In genomic region chr7:24411226-24411625, GRCh38 we compare ENCODE assay signal across 35 cellular contexts.
"Had no signal": no experiment of that assay in that cellular context is flagged by ENCODE, and none has a peak within 500 bp of the region (broad histone marks: within the 10 kb centered on the region; RNA-seq: fewer than 3 reads in every experiment).

No MANE protein-coding gene starts in this region.

- H3K4me1 ChIP-seq: ascending aorta, body of pancreas, breast epithelium, Peyer's patch, SJSA1 had no signal

- H3K27me3 ChIP-seq: ascending aorta, body of pancreas, breast epithelium, Peyer's patch had no signal

- H3K27ac Mint-ChIP-seq: activated CD4-positive, alpha-beta T cell treated with anti-CD3 and anti-CD28 coated beads for 36 hours; activated CD4-positive, alpha-beta T cell treated with anti-CD3 and anti-CD28 coated beads, Interleukin-2, amount 10 ng/mL, durations not matched to agents 7 days and 5 days; activated CD8-positive, alpha-beta T cell treated with anti-CD3 and anti-CD28 coated beads, Interleukin-2, amount 10 ng/mL, durations not matched to agents 7 days and 5 days; activated naive CD8-positive, alpha-beta T cell treated with anti-CD3 and anti-CD28 coated beads for 36 hours; T-helper 1 cell treated with Interleukin-12 subunit alpha and Interleukin-12 subunit beta and Interleukin-4 antibody, amounts not matched to agents 30 μg/mL and 1 μg/mL, for 36 hours; T-helper 2 cell treated with Interferon-gamma antibody and Interleukin-4, amounts not matched to agents 5 μg/mL and 100 μg/mL, for 36 hours had no signal

- H3K4me3 Mint-ChIP-seq: activated CD4-positive, alpha-beta T cell treated with anti-CD3 and anti-CD28 coated beads for 36 hours; activated CD4-positive, alpha-beta T cell treated with anti-CD3 and anti-CD28 coated beads, Interleukin-2, amount 10 ng/mL, durations not matched to agents 7 days and 5 days; activated CD8-positive, alpha-beta T cell treated with anti-CD3 and anti-CD28 coated beads, Interleukin-2, amount 10 ng/mL, durations not matched to agents 7 days and 5 days; activated naive CD8-positive, alpha-beta T cell treated with anti-CD3 and anti-CD28 coated beads for 36 hours; activated T-cell treated with anti-CD3 and anti-CD28 coated beads, Interleukin-2, amount 50 U/mL, for 4 hours; T-helper 1 cell treated with Interleukin-12 subunit alpha and Interleukin-12 subunit beta and Interleukin-4 antibody, amounts not matched to agents 30 μg/mL and 1 μg/mL, for 36 hours; T-helper 2 cell treated with Interferon-gamma antibody and Interleukin-4, amounts not matched to agents 5 μg/mL and 100 μg/mL, for 36 hours had no signal

- H3K36me3 Mint-ChIP-seq: activated naive CD8-positive, alpha-beta T cell treated with anti-CD3 and anti-CD28 coated beads for 36 hours had no signal

- FAIRE-seq: TTC549 had no signal

- DNase-seq: activated CD4-positive, alpha-beta T cell treated with anti-CD3 and anti-CD28 coated beads for 36 hours; activated CD4-positive, alpha-beta T cell treated with anti-CD3 and anti-CD28 coated beads, Interleukin-2, amount 10 ng/mL, durations not matched to agents 7 days and 5 days; activated CD4-positive, alpha-beta T cell treated with anti-CD3 and anti-CD28 coated beads, Interleukin-2, amount 50 U/mL, for 48 hours; activated CD8-positive, alpha-beta memory T cell treated with anti-CD3 and anti-CD28 coated beads, Interleukin-2, amount 50 U/mL, for 4 hours; activated CD8-positive, alpha-beta T cell treated with anti-CD3 and anti-CD28 coated beads, Interleukin-2, amount 10 ng/mL, durations not matched to agents 7 days and 5 days; activated effector memory CD4-positive, alpha-beta T cell treated with Interleukin-2 at 50 U/mL for 16 hours; activated naive CD4-positive, alpha-beta T cell treated with anti-CD3 and anti-CD28 coated beads, Interleukin-2, amount 50 U/mL, for 16 hours; activated naive CD8-positive, alpha-beta T cell treated with anti-CD3 and anti-CD28 coated beads for 36 hours; activated T-cell treated with anti-CD3 and anti-CD28 coated beads for 4 hours; activated T-cell treated with anti-CD3 and anti-CD28 coated beads, Interleukin-2, amount 50 U/mL, for 4 hours; amygdala; body of pancreas; Kasumi-1; KG1; MM.1S; MV-4-11; NCI-H1092; NCI-H1436 treated with DMSO at 0.1 percent for 48 hours; NCI-H1694 treated with DMSO at 0.1 percent for 48 hours; NCI-H2029; NCI-H345; NCI-H524 treated with DMSO at 0.1 percent for 48 hours; NCI-H748 treated with DMSO at 0.1 percent for 48 hours; PC-3; Peyer's patch; RPMI8226; SHP77 treated with DMSO at 0.1 percent for 48 hours; SK-N-SH had no signal

- H3K4me1 Mint-ChIP-seq: activated CD4-positive, alpha-beta T cell treated with anti-CD3 and anti-CD28 coated beads, Interleukin-2, amount 10 ng/mL, durations not matched to agents 7 days and 5 days had no signal

- H3K27ac ChIP-seq: ascending aorta, body of pancreas, breast epithelium, Peyer's patch, SJSA1 had no signal

- H3K9ac ChIP-seq: SK-N-SH had no signal

- H3K36me3 ChIP-seq: ascending aorta, breast epithelium, Peyer's patch, SJSA1 had no signal

- H3K27me3 Mint-ChIP-seq: activated CD4-positive, alpha-beta T cell treated with anti-CD3 and anti-CD28 coated beads, Interleukin-2, amount 10 ng/mL, durations not matched to agents 7 days and 5 days had no signal

- H3K9me3 ChIP-seq: ascending aorta, body of pancreas, breast epithelium, Peyer's patch, SK-N-SH had no signal

- H3K9me3 Mint-ChIP-seq: T-helper 2 cell treated with Interferon-gamma antibody and Interleukin-4, amounts not matched to agents 5 μg/mL and 100 μg/mL, for 36 hours had no signal

- H3K4me3 ChIP-seq: ascending aorta, body of pancreas, breast epithelium, Peyer's patch, SJSA1 had no signal

- ATAC-seq: activated CD4-positive, alpha-beta T cell treated with anti-CD3 and anti-CD28 coated beads for 36 hours; activated CD4-positive, CD25-positive, alpha-beta regulatory T cell treated with anti-CD3 and anti-CD28 coated beads, Interleukin-2, amount 50 U/mL, for 24 hours; activated CD8-positive, alpha-beta T cell treated with anti-CD3 and anti-CD28 coated beads, Interleukin-2, amount 10 ng/mL, durations not matched to agents 7 days and 5 days; activated T-cell treated with anti-CD3 and anti-CD28 coated beads, Interleukin-2, amount 50 U/mL, for 4 hours; body of pancreas; PC-3 had no signal

- H3K4me2 ChIP-seq: SK-N-SH had no signal
